25 cellular contexts compared by ENCODE assay signal in genomic region chr20:44054118-44054517, GRCh38.
"Had no signal": no experiment of that assay in that cellular context is flagged by ENCODE, and none has a peak within 500 bp of the region (broad histone marks: within the 10 kb centered on the region; RNA-seq: fewer than 3 reads in every experiment).

No MANE protein-coding gene starts in this region.

- H3K4me3 ChIP-seq: ascending aorta, body of pancreas, SJCRH30 had no signal

- H3K9ac ChIP-seq: SK-N-SH had no signal

- H3K27me3 ChIP-seq: ascending aorta, body of pancreas, SJCRH30 had no signal

- H3K9me2 ChIP-seq: SK-N-SH had no signal

- H3K9me3 ChIP-seq: body of pancreas, SJCRH30, SK-N-SH had no signal

- H3K36me3 ChIP-seq: SJCRH30, WERI-Rb-1 had no signal

- DNase-seq: activated CD4-positive, alpha-beta T cell treated with anti-CD3 and anti-CD28 coated beads for 36 hours; activated CD4-positive, alpha-beta T cell treated with anti-CD3 and anti-CD28 coated beads, Interleukin-2, amount 50 U/mL, for 4 hours; activated CD8-positive, alpha-beta memory T cell treated with anti-CD3 and anti-CD28 coated beads, Interleukin-2, amount 50 U/mL, for 48 hours; activated CD8-positive, alpha-beta T cell treated with anti-CD3 and anti-CD28 coated beads, Interleukin-2, amount 10 ng/mL, durations not matched to agents 7 days and 5 days; activated naive CD4-positive, alpha-beta T cell treated with Interleukin-2 at 50 U/mL for 16 hours; activated T-cell treated with anti-CD3 and anti-CD28 coated beads, Interleukin-2, amount 50 U/mL, for 1 hour; body of pancreas; KG1; MM.1S; NCI-H1105 treated with DMSO at 0.1 percent for 48 hours; NCI-H1436 treated with DMSO at 0.1 percent for 48 hours; NCI-H187; NCI-H2081; NCI-H510A treated with DMSO at 0.1 percent for 48 hours; NCI-H69; NK-92 treated with Interleukin-12 subunit alpha and Interleukin-12 subunit beta, amount 100 ng/mL, for 24 hours; OCI-M1; Right ventricle myocardium superior; RPMI8226; SJCRH30; SK-N-SH; T-helper 1 cell; WERI-Rb-1 had no signal

- H3K27ac ChIP-seq: ascending aorta, body of pancreas, SJCRH30, WERI-Rb-1 had no signal

- H3K4me1 ChIP-seq: ascending aorta, body of pancreas, SJCRH30 had no signal

- H3K4me2 ChIP-seq: SK-N-SH had no signal

- ATAC-seq: activated CD4-positive, alpha-beta T cell treated with anti-CD3 and anti-CD28 coated beads for 36 hours; activated CD8-positive, alpha-beta T cell treated with anti-CD3 and anti-CD28 coated beads, Interleukin-2, amount 10 ng/mL, durations not matched to agents 7 days and 5 days; body of pancreas; Panc1 had no signal
